ENCODE assay signal across 8 cellular contexts in the genomic region with DNA sequence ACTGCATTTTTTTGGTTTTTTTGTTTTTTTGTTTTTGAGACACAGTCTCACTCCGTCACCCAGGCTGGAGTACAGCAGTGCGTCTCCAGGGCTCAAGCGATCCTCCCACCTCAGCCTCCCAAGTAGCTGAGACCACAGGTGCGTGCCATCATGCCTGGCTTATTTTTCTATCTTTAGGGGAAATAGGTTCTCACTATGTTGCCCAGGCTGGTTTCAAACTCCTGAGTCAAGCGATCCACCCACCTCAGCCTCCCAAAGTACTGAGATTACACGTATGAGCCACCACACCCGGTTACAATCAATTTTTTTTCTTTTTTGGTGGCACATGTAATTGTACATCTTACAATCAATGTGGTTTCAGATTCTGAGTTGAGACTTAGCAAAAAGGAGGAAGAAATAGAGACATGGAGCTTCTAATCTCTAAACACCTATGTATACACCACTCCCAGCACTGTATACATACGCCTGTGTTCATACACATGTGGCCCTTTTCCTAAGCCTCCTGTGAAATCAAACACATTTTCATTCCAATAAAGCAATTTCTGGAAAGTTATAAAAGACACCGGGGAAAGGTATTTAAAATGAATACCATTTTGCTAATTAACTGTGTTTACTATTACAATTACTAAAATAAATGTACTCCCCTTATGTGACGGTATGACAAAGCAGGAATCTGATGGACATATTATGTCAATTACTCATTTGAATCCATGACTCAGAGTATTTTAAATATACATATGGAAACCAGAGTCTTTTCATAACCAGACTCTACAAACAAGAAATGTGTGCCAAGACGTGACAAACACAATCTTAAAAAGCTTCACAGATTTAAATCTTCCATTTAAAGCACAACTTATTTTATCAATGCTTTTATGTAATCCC. TPM values are rescaled to one million over a fixed set of nuclear protein-coding genes. Genes with fewer than 3 reads are reported as not detected.
DNase-seq lines count a peak whose midpoint lies in the region; ATAC-seq and TF ChIP-seq lines count a peak whose summit lies in the region.

No MANE protein-coding gene starts in this region.

- DNase-seq in activated CD4-positive, CD25-positive, alpha-beta regulatory T cell treated with anti-CD3 and anti-CD28 coated beads, Interleukin-2, amount 50 U/mL, for 72 hours = no peak
- DNase-seq in stimulated activated CD8-positive, alpha-beta memory T cell treated with anti-CD3 and anti-CD28 coated beads, Interleukin-7, amount 100 ng/mL, for 24 hours (ENCODE audit: low read depth) = peak; percentile 8
- no peak for DNase-seq in Right ventricle myocardium superior

- peak; percentile 73 to 78 for ATAC-seq in activated CD4-positive, CD25-positive, alpha-beta regulatory T cell treated with anti-CD3 and anti-CD28 coated beads, Interleukin-2, amount 50 U/mL, for 24 hours
- ATAC-seq in SK-N-SH treated with all-trans-retinoic acid at 6 μM for 48 hours (peak; percentile 80), esophagus mucosa (peak; percentile 74), GM19455 (IDR thresholded peaks at IDR 0.05; ENCODE audit: unreplicated experiment) (no peak), Right ventricle myocardium superior (ENCODE audit: poor library complexity) (no peak), HG02588 (IDR thresholded peaks at IDR 0.05; ENCODE audit: unreplicated experiment) (no peak)

- intact Hi-C loops in Right ventricle myocardium superior (cut with DNase I) = no loop called here

TF ChIP-seq in SK-N-SH treated with all-trans-retinoic acid at 6 μM for 48 hours, 23 proteins besides CTCF, POLR2A, EP300 and RAD21:
- TF ChIP-seq ISL1 (CRISPR knock-in tag; IDR thresholded peaks at IDR 0.05) (peak; percentile 53), ESRRG (CRISPR knock-in tag; IDR thresholded peaks at IDR 0.05) (no peak), ARNTL (CRISPR knock-in tag; IDR thresholded peaks at IDR 0.05; ENCODE audit: borderline replicate concordance, low read depth) (no peak), ZNF8 (CRISPR knock-in tag; IDR thresholded peaks at IDR 0.05) (no peak; the same call in 1 of the 2 replicates), PPARA (CRISPR knock-in tag; IDR thresholded peaks at IDR 0.05; ENCODE audit: borderline replicate concordance) (no peak), ZNF70 (CRISPR knock-in tag; IDR thresholded peaks at IDR 0.05) (no peak), TOX (CRISPR knock-in tag; IDR thresholded peaks at IDR 0.05; ENCODE audit: borderline replicate concordance) (no peak)
- TF ChIP-seq, protein P1, sequence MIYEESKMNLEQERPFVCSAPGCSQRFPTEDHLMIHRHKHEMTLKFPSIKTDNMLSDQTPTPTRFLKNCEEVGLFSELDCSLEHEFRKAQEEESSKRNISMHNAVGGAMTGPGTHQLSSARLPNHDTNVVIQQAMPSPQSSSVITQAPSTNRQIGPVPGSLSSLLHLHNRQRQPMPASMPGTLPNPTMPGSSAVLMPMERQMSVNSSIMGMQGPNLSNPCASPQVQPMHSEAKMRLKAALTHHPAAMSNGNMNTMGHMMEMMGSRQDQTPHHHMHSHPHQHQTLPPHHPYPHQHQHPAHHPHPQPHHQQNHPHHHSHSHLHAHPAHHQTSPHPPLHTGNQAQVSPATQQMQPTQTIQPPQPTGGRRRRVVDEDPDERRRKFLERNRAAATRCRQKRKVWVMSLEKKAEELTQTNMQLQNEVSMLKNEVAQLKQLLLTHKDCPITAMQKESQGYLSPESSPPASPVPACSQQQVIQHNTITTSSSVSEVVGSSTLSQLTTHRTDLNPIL (CRISPR knock-in tag; IDR thresholded peaks at IDR 0.05; ENCODE audit: low read depth) = no peak

RNA-seq across cellular contexts. Expression of gene SMURF1, which starts 40.9 kb away (rescaled TPM):
- total RNA-seq in esophagus mucosa (27.4 TPM), Right ventricle myocardium superior (9.0 TPM)

Comparison
In these comparisons a context has a peak if more than half of its experiments do, and no peak if none do; other contexts are left out.
1. ATAC-seq: peak in activated CD4-positive, CD25-positive, alpha-beta regulatory T cell treated with anti-CD3 and anti-CD28 coated beads, Interleukin-2, amount 50 U/mL, for 24 hours (2 of 2), SK-N-SH treated with all-trans-retinoic acid at 6 μM for 48 hours (single experiment) and esophagus mucosa (single experiment); none in GM19455 (single experiment), Right ventricle myocardium superior (single experiment) and HG02588 (single experiment).